1 cellular context compared by ENCODE assay signal in genomic region chr1:109791495-109792040, GRCh38.
TF ChIP-seq lines count a peak whose summit lies in the region.

No MANE protein-coding gene starts in this region.

TF ChIP-seq in GM12878, 131 proteins besides CTCF, POLR2A, EP300 and RAD21 (continued from another document):
- TF ChIP-seq SRF (IDR thresholded peaks at IDR 0.05; ENCODE audit: low read depth in 2 of 2, low read length in 2 of 2): no peak
- TF ChIP-seq IKZF1 (conservative IDR thresholded peaks at IDR 0.05): no peak
- no peak for TF ChIP-seq YY1 (IDR thresholded peaks at IDR 0.05; ENCODE audit: low read depth, low read length)
- no peak for TF ChIP-seq MLLT1 (IDR thresholded peaks at IDR 0.05)
- TF ChIP-seq SPI1 (IDR thresholded peaks at IDR 0.05; ENCODE audit: borderline replicate concordance, insufficient read depth, low read depth, low read length): no peak
- TF ChIP-seq BCLAF1 (IDR thresholded peaks at IDR 0.05): no peak
- TF ChIP-seq USF2 (IDR thresholded peaks at IDR 0.05; ENCODE audit: borderline replicate concordance, low read depth, low read length): no peak
- TF ChIP-seq TAF1 (IDR thresholded peaks at IDR 0.05; ENCODE audit: borderline replicate concordance, low read depth, low read length): no peak
- no peak for TF ChIP-seq ZNF274 (IDR thresholded peaks at IDR 0.05; ENCODE audit: insufficient read depth, insufficient read length)
- no peak for TF ChIP-seq ZNF24 (IDR thresholded peaks at IDR 0.05)
- no peak for TF ChIP-seq ZNF592 (IDR thresholded peaks at IDR 0.05)
TF ChIP-seq in GM12878: peak in this region for 0.
